In genomic region chr1:19209990-19210771, GRCh38 we compare ENCODE assay signal across 8 cellular contexts. TPM values are rescaled to one million over a fixed set of nuclear protein-coding genes. Genes with fewer than 3 reads are reported as not detected.
A peak's percentile ranks its signal among the peaks of the same experiment; 100 is the strongest.
DNase-seq lines count a peak whose midpoint lies in the region; ATAC-seq, FAIRE-seq and TF ChIP-seq lines count a peak whose summit lies in the region.

Gene UBR4 (minus strand): TSS chr1:19210266. CDS start chr1:19210248, 18 bp downstream.

- ATAC-seq in HG02885 (IDR thresholded peaks at IDR 0.05; ENCODE audit: poor library complexity, unreplicated experiment) (peak; percentile 86), T-helper 17 cell (peak; percentile 89), left ventricle myocardium superior (peak; percentile 98), psoas muscle (peak; percentile 94 to 97 (median 97))

- peak; percentile 75 for TF ChIP-seq POLR2A in GM15510 (IDR thresholded peaks at IDR 0.05; ENCODE audit: borderline replicate concordance, extremely low read depth, insufficient read length)

- no peak for TF ChIP-seq CTCF in psoas muscle (IDR thresholded peaks at IDR 0.05)

- DNase-seq in NCI-H1694 treated with DMSO at 0.1 percent for 48 hours (lab: John Stamatoyannopoulos, UW) (peak; percentile 86), T-helper 17 cell (peak; percentile 95 to 96 (median 96)), left ventricle myocardium superior (peak; percentile 97), psoas muscle (peak; percentile 96 to 98), urothelium cell line (ENCODE audit: low spot score) (peak; percentile 96)

- intact Hi-C loops in left ventricle myocardium superior (cut with micrococcal nuclease) (no loop called here), psoas muscle (cut with DNase I) (loop anchor here in 1 of 2 donors (2.0 kb wide), 1 partner anchor 31 kb away; no protein-coding TSS in a partner anchor)

- H3K36me3 ChIP-seq in psoas muscle (ENCODE audit: insufficient read depth in 1 of 2, low read depth in 1 of 2): peaks cover 0 to 25% of the 10 kb centered on the region in 2 donors

- WGBS in psoas muscle, 3 donors: 0 to 1% (median 0%) methylated on average over 57 to 80 of the region's 80 CpGs

- peak within 1 kb of the TSS; percentile 99 for H3K27ac Mint-ChIP-seq in T-helper 17 cell

- H3K27me3 Mint-ChIP-seq in T-helper 17 cell: no peaks in the 10 kb centered on the region

- peak; percentile 93 for FAIRE-seq in urothelium cell line (lab: Jason Lieb, UNC)

- H3K4me3 Mint-ChIP-seq in T-helper 17 cell: peak within 1 kb of the TSS; percentile 99

- H3K9me3 ChIP-seq in T-helper 17 cell (ENCODE audit: control insufficient read depth, low read length, poor library complexity, severe bottlenecking) (no peaks in the 10 kb centered on the region), psoas muscle (no peaks in the 10 kb centered on the region)

- peaks cover 3% of the 10 kb centered on the region for H3K36me3 Mint-ChIP-seq in T-helper 17 cell (ENCODE audit: low read depth)

- H3K27ac ChIP-seq in angular gyrus (ENCODE audit: low read depth, low read length) (peak within 1 kb of the TSS; percentile 58), psoas muscle (peak within 1 kb of the TSS; percentile 91)

- peaks cover 61% of the 10 kb centered on the region for H3K4me1 ChIP-seq in psoas muscle

- no peaks in the 10 kb centered on the region for H3K27me3 ChIP-seq in psoas muscle (ENCODE audit: insufficient read depth in 3 of 3, low read length in 2 of 3)

- H3K4me1 Mint-ChIP-seq in T-helper 17 cell: peaks cover 47% of the 10 kb centered on the region

- H3K4me3 ChIP-seq in psoas muscle: peak within 1 kb of the TSS; percentile 72

RNA-seq across cellular contexts. Expression of gene UBR4, which starts in this region (rescaled TPM):
- total RNA-seq in T-helper 17 cell: 100 to 1,000 TPM; 140 to 158 TPM
- 56.3 TPM for total RNA-seq in left ventricle myocardium superior
- 100 to 1,000 TPM; 109 to 185 (median 128) TPM for total RNA-seq in psoas muscle
- 100 to 1,000 TPM in 2 of 3 donors, 10 to 100 TPM in 1; 89.9 to 134 (median 118) TPM for polyA plus RNA-seq in psoas muscle

Comparison
In these comparisons a context has a peak if more than half of its experiments do, and no peak if none do; other contexts are left out.
1. Peak in every context shown above with its lines: DNase-seq, ATAC-seq, H3K4me3 ChIP-seq and H3K27ac ChIP-seq.